Comparison of ENCODE assay signal across 13 cellular contexts in genomic region chr6:7195330-7196018, GRCh38.
DNase-seq lines count a peak whose midpoint lies in the region; ATAC-seq and TF ChIP-seq lines count a peak whose summit lies in the region.
"Had no signal": no experiment of that assay in that cellular context is flagged by ENCODE, and none has a peak within 500 bp of the region (broad histone marks: within the 10 kb centered on the region; RNA-seq: fewer than 3 reads in every experiment).

No MANE protein-coding gene starts in this region.

- peak overlapping the region in 2 of 4 donors; percentile 66 to 78 for H3K4me3 Mint-ChIP-seq in CD4-positive, CD25-positive, alpha-beta regulatory T cell
- H3K4me3 Mint-ChIP-seq in neural progenitor cell: no peak overlapping the region

- H3K4me1 Mint-ChIP-seq in CD4-positive, CD25-positive, alpha-beta regulatory T cell: peaks cover 13 to 34% (median 31%) of the 10 kb centered on the region in 4 donors
- H3K4me1 Mint-ChIP-seq in neural progenitor cell: peaks cover 12% of the 10 kb centered on the region

- no peak overlapping the region for H3K27ac ChIP-seq in CD4-positive, CD25-positive, alpha-beta regulatory T cell (ENCODE audit: insufficient read depth, low read length, poor library complexity, severe bottlenecking)
- H3K27ac ChIP-seq in KOPT-K1 (ENCODE audit: low read depth, low read length, poor library complexity, severe bottlenecking): peak overlapping the region; percentile 44
- H3K27ac ChIP-seq in epithelial cell of prostate: peak overlapping the region; percentile 5
- no peak overlapping the region for H3K27ac ChIP-seq in neural progenitor cell

- in situ Hi-C loops in G401 (cut with HindIII; ENCODE audit: low sequenced_read_pairs): no loop called here

- H4K20me1 ChIP-seq in neural progenitor cell (ENCODE audit: low read depth): no peaks in the 10 kb centered on the region

- peak overlapping the region; percentile 23 for H3K4me2 ChIP-seq in neural progenitor cell

- TF ChIP-seq CTCF in neural progenitor cell (IDR thresholded peaks at IDR 0.05): no peak

- H3K36me3 Mint-ChIP-seq in CD4-positive, CD25-positive, alpha-beta regulatory T cell: peaks cover 45% of the 10 kb centered on the region
- H3K36me3 Mint-ChIP-seq in neural progenitor cell: peaks cover 15% of the 10 kb centered on the region

- H3F3A ChIP-seq in neural progenitor cell (ENCODE audit: low read depth): no peaks in the 10 kb centered on the region

- no peaks in the 10 kb centered on the region for H3K4me1 ChIP-seq in CD4-positive, CD25-positive, alpha-beta regulatory T cell (ENCODE audit: control insufficient read depth, insufficient read depth, low read length, poor library complexity, severe bottlenecking)
- H3K4me1 ChIP-seq in neural progenitor cell: peaks cover 9% of the 10 kb centered on the region

- no peaks in the 10 kb centered on the region for H3K79me2 ChIP-seq in neural progenitor cell (ENCODE audit: low read depth)

- peaks cover 16% of the 10 kb centered on the region for H3K36me3 ChIP-seq in CD4-positive, CD25-positive, alpha-beta regulatory T cell (ENCODE audit: control insufficient read depth, insufficient read depth, low read length)
- H3K36me3 ChIP-seq in KOPT-K1 (ENCODE audit: insufficient read depth, low read length): peaks cover 37% of the 10 kb centered on the region
- no peaks in the 10 kb centered on the region for H3K36me3 ChIP-seq in neural progenitor cell

- no peaks in the 10 kb centered on the region for H3K27me3 ChIP-seq in CD4-positive, CD25-positive, alpha-beta regulatory T cell (ENCODE audit: control insufficient read depth, insufficient read depth, low read length)
- H3K27me3 ChIP-seq in neural progenitor cell: no peaks in the 10 kb centered on the region

- no peak for ATAC-seq in CD4-positive, CD25-positive, alpha-beta regulatory T cell (ENCODE audit: low read depth in 2 of 2)
- ATAC-seq in GM18520 (IDR thresholded peaks at IDR 0.05; ENCODE audit: unreplicated experiment): no peak

- peak overlapping the region; percentile 5 for H3K4me3 ChIP-seq in CD4-positive, CD25-positive, alpha-beta regulatory T cell (ENCODE audit: low read depth, low read length)
- H3K4me3 ChIP-seq in neural progenitor cell: no peak overlapping the region

- no peaks in the 10 kb centered on the region for H3K27me3 Mint-ChIP-seq in CD4-positive, CD25-positive, alpha-beta regulatory T cell
- H3K27me3 Mint-ChIP-seq in neural progenitor cell (ENCODE audit: insufficient read depth, low read depth): peaks cover 5% of the 10 kb centered on the region

- peak overlapping the region in 2 of 3 donors; percentile 91 to 94 for H3K27ac Mint-ChIP-seq in CD4-positive, CD25-positive, alpha-beta regulatory T cell
- H3K27ac Mint-ChIP-seq in neural progenitor cell: no peak overlapping the region

- H3K9me3 Mint-ChIP-seq in CD4-positive, CD25-positive, alpha-beta regulatory T cell: no peaks in the 10 kb centered on the region
- no peaks in the 10 kb centered on the region for H3K9me3 Mint-ChIP-seq in neural progenitor cell

- DNase-seq in CD4-positive, CD25-positive, alpha-beta regulatory T cell: peak in 1 of 3 donors; percentile 7
- DNase-seq in epithelial cell of prostate (ENCODE audit: low read depth, low spot score): no peak
- DNase-seq in neural progenitor cell (ENCODE audit: low spot score): peak; percentile 28
- no peak for DNase-seq in DMS53 treated with DMSO at 0.1 percent for 48 hours (lab: John Stamatoyannopoulos, UW; ENCODE audit: unreplicated experiment)
- no peak for DNase-seq in G401 (ENCODE audit: low spot score)
- no peak for DNase-seq in HPDE6-E6E7 (ENCODE audit: extremely low spot score)
- DNase-seq: cerebellar nuclear complex; NCI-H1417 treated with DMSO at 0.1 percent for 48 hours; NCI-H748 treated with DMSO at 0.1 percent for 48 hours; Right ventricle myocardium superior; stimulated activated CD4-positive, alpha-beta T cell treated with anti-CD3 and anti-CD28 coated beads, Interleukin-1b, Interleukin-23, amount 100 ng/mL, for 48 hours had no signal

- H3K9ac ChIP-seq in neural progenitor cell: no peak overlapping the region

- H3K9me3 ChIP-seq in CD4-positive, CD25-positive, alpha-beta regulatory T cell (ENCODE audit: control insufficient read depth in 2 of 2, low read length in 2 of 2): no peaks in the 10 kb centered on the region
- no peaks in the 10 kb centered on the region for H3K9me3 ChIP-seq in KOPT-K1 (ENCODE audit: insufficient read depth, low read length, poor library complexity, severe bottlenecking)
- H3K9me3 ChIP-seq in neural progenitor cell (ENCODE audit: low read depth): no peaks in the 10 kb centered on the region

- H2AFZ ChIP-seq in neural progenitor cell (replicated peaks): no peak overlapping the region

Comparison
In these comparisons a context has a peak if more than half of its experiments do, and no peak if none do; other contexts are left out.
1. H3K27ac ChIP-seq: peak in KOPT-K1 (single experiment) and epithelial cell of prostate (single experiment); none in CD4-positive, CD25-positive, alpha-beta regulatory T cell (single experiment) and neural progenitor cell (single experiment).